Comparison of ENCODE assay signal across 1 cellular context in genomic region chr2:101892377-101892776, GRCh38.
A peak's percentile ranks its signal among the peaks of the same experiment; 100 is the strongest.
TF ChIP-seq lines count a peak whose summit lies in the region.

No MANE protein-coding gene starts in this region.

TF ChIP-seq in GM12878, 131 proteins besides CTCF, POLR2A, EP300 and RAD21 (continued from another document):
- 0 out of 2 replicates have a peak, but pooled peaks have one; percentile 52 for TF ChIP-seq ZNF592 (IDR thresholded peaks at IDR 0.05)
- TF ChIP-seq RELB (IDR thresholded peaks at IDR 0.05; ENCODE audit: low read depth), result peak; percentile 79
- peak in 1 of 2 experiments; percentile 34; a peak in 1 of 4 replicates for TF ChIP-seq BHLHE40 (IDR thresholded peaks at IDR 0.05; ENCODE audit: borderline replicate concordance in 1 of 2, low read depth in 2 of 2, low read length in 1 of 2)
- TF ChIP-seq GATAD2B (conservative IDR thresholded peaks at IDR 0.05; ENCODE audit: low read depth), result peak; percentile 58; the same call in 1 of the 2 replicates
- TF ChIP-seq ZBTB11 (CRISPR knock-in tag; IDR thresholded peaks at IDR 0.05), result no peak
- no peak for TF ChIP-seq ZBTB4 (CRISPR knock-in tag; IDR thresholded peaks at IDR 0.05)
- TF ChIP-seq MEF2B (IDR thresholded peaks at IDR 0.05; ENCODE audit: partially characterized antibody, poor library complexity, severe bottlenecking), result peak; percentile 93
- TF ChIP-seq MTA2 (IDR thresholded peaks at IDR 0.05; ENCODE audit: low read depth), result peak; percentile 90
- TF ChIP-seq SREBF1 (IDR thresholded peaks at IDR 0.05; ENCODE audit: low read length), result peak; percentile 49; the same call in 1 of the 2 replicates
- TF ChIP-seq RBBP5 (conservative IDR thresholded peaks at IDR 0.05), result no peak
- TF ChIP-seq IKZF2 (IDR thresholded peaks at IDR 0.05), result peak; percentile 42 to 68; a peak in 2 of 4 replicates
- no peak for TF ChIP-seq BCLAF1 (IDR thresholded peaks at IDR 0.05)
- TF ChIP-seq ATF7 (IDR thresholded peaks at IDR 0.05; ENCODE audit: low read depth), result peak; percentile 76
- TF ChIP-seq ZSCAN29 (IDR thresholded peaks at IDR 0.05), result no peak
- peak; percentile 86 for TF ChIP-seq ZNF217 (IDR thresholded peaks at IDR 0.05)
- peak; percentile 53; the same call in 1 of the 2 replicates for TF ChIP-seq NR2F1 (conservative IDR thresholded peaks at IDR 0.05)
- peak; percentile 16; the same call in 1 of the 3 replicates for TF ChIP-seq POU2F2 (IDR thresholded peaks at IDR 0.05; ENCODE audit: borderline replicate concordance, low read depth, low read length)
- TF ChIP-seq BCL11A (IDR thresholded peaks at IDR 0.05; ENCODE audit: low read depth, low read length), result 0 out of 2 replicates have a peak, but pooled peaks have one; percentile 14
- TF ChIP-seq NBN (IDR thresholded peaks at IDR 0.05), result peak; percentile 82; the same call in 1 of the 2 replicates
- no peak for TF ChIP-seq LARP7 (IDR thresholded peaks at IDR 0.05)
- 0 out of 2 replicates have a peak, but pooled peaks have one; percentile 35 for TF ChIP-seq MLLT1 (IDR thresholded peaks at IDR 0.05)
- TF ChIP-seq ZNF622 (IDR thresholded peaks at IDR 0.05), result no peak
- peak; percentile 32; the same call in 1 of the 2 replicates for TF ChIP-seq BMI1 (IDR thresholded peaks at IDR 0.05; ENCODE audit: borderline replicate concordance)
- TF ChIP-seq PAX5 (IDR thresholded peaks at IDR 0.05; ENCODE audit: borderline replicate concordance, low read depth, low read length), result no peak
TF ChIP-seq in GM12878: peak in this region for 20.
